ENCODE assay signal across 9 cellular contexts in the genomic region with DNA sequence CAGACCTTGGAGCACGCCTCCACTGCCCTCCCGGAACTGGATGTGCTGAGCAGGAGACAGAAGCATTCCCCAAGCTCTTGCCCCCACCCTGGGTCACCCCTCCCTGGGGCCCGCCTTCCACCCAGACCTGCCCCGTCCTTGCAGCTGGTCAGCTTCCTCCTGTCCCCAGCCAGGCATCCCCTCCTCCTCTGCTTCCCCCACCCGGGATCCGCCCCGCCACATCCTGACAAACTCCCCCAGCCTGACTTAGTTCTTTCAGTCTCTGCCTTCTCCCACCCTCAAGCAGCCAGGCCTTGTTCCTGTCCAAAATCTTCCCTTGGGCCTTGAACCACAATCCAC. TPM values are rescaled to one million over a fixed set of nuclear protein-coding genes. Genes with fewer than 3 reads are reported as not detected.
DNase-seq lines count a peak whose midpoint lies in the region; ATAC-seq, FAIRE-seq and TF ChIP-seq lines count a peak whose summit lies in the region.
"Had no signal": no experiment of that assay in that cellular context is flagged by ENCODE, and none has a peak within 500 bp of the region (broad histone marks: within the 10 kb centered on the region; RNA-seq: fewer than 3 reads in every experiment).

No MANE protein-coding gene starts in this region.

- no peaks in the 10 kb centered on the region for H3K9me3 ChIP-seq in Peyer's patch

- no peak for TF ChIP-seq CTCF in Peyer's patch (IDR thresholded peaks at IDR 0.05)

- no peak overlapping the region for H3K4me3 ChIP-seq in Peyer's patch

- no peak for FAIRE-seq in frontal cortex (lab: Jason Lieb, UNC)
- FAIRE-seq: islet of Langerhans had no signal

- ATAC-seq in GM21381 (IDR thresholded peaks at IDR 0.05; ENCODE audit: unreplicated experiment), result no peak

- H3K36me3 ChIP-seq in Peyer's patch, result no peaks in the 10 kb centered on the region

- peak in 1 of 2 donors; percentile 12 for TF ChIP-seq POLR2A in Peyer's patch (IDR thresholded peaks at IDR 0.05)

- peak overlapping the region; percentile 62 to 97 (median 76) for H3K27ac ChIP-seq in Peyer's patch

- H3K27me3 ChIP-seq in Peyer's patch, result no peaks in the 10 kb centered on the region

- peaks cover 18 to 53% (median 34%) of the 10 kb centered on the region in 4 donors for H3K4me1 ChIP-seq in Peyer's patch

- DNase-seq in EL (peak; percentile 68), Peyer's patch (peak in 2 of 3 donors; percentile 59 to 80), fibroblast of gingiva (ENCODE audit: low read depth) (peak; percentile 49), nucleus accumbens (lab: John Stamatoyannopoulos, UW) (peak in 35 of 56 donors; percentile 13 to 68 (median 42)), SW480 (ENCODE audit: low spot score) (no peak), frontal cortex (ENCODE audit: low spot score in 2 of 2) (no peak), OCI-M2 (lab: John Stamatoyannopoulos, UW; ENCODE audit: unreplicated experiment) (no peak)

RNA-seq across cellular contexts. Expression of a gene that starts 1.1 kb away (rescaled TPM):
- total RNA-seq in Peyer's patch, result 100 to 1,000 TPM; 182 to 597 (median 307) TPM
- 44.4 TPM for total RNA-seq in frontal cortex

RNA-seq across cellular contexts. Expression of a gene that starts 18.2 kb away (rescaled TPM):
- total RNA-seq in Peyer's patch (10 to 100 TPM in 1 of 4 donors, 1 to 10 TPM in 3; 5.4 to 14.9 (median 6.3) TPM), frontal cortex (19.6 TPM)

RNA-seq across cellular contexts. Expression of a gene that starts 34.6 kb away (rescaled TPM):
- total RNA-seq in Peyer's patch (100 to 1,000 TPM in 2 of 4 donors, 10 to 100 TPM in 2; 82.8 to 201 (median 111) TPM), frontal cortex (62.4 TPM)

RNA-seq across cellular contexts. Expression of a gene that starts 38.4 kb away (rescaled TPM):
- total RNA-seq in Peyer's patch, result 10 to 100 TPM in 1 of 4 donors, 1 to 10 TPM in 2, not detected in 1; 2.0 to 14.0 (median 2.5) TPM
- 16.3 TPM for total RNA-seq in frontal cortex

RNA-seq across cellular contexts. Expression of a gene that starts 47.1 kb away (rescaled TPM):
- total RNA-seq in Peyer's patch, result 10 to 100 TPM in 1 of 4 donors, 1 to 10 TPM in 3; 1.2 to 37.1 (median 5.4) TPM
- 11.4 TPM for total RNA-seq in frontal cortex

Comparison
In these comparisons a context has a peak if more than half of its experiments do, and no peak if none do; other contexts are left out.
1. DNase-seq: peak in EL (single experiment), Peyer's patch (2 of 3), fibroblast of gingiva (single experiment) and nucleus accumbens (35 of 56); none in SW480 (single experiment), frontal cortex (0 of 2) and OCI-M2 (single experiment).